ENCODE assay signal across 18 cellular contexts in genomic region chr18:55186588-55186987, GRCh38.
DNase-seq lines count a peak whose midpoint lies in the region; ATAC-seq, FAIRE-seq and TF ChIP-seq lines count a peak whose summit lies in the region.
"Had no signal": no experiment of that assay in that cellular context is flagged by ENCODE, and none has a peak within 500 bp of the region (broad histone marks: within the 10 kb centered on the region; RNA-seq: fewer than 3 reads in every experiment).

No MANE protein-coding gene starts in this region.

- no peaks in the 10 kb centered on the region for H3K36me3 Mint-ChIP-seq in activated naive CD8-positive, alpha-beta T cell treated with anti-CD3 and anti-CD28 coated beads, Interleukin-2, amount 50 U/mL, for 24 hours (ENCODE audit: low read depth)
- H3K36me3 Mint-ChIP-seq in activated naive CD8-positive, alpha-beta T cell treated with anti-CD3 and anti-CD28 coated beads for 36 hours = no peaks in the 10 kb centered on the region
- peaks cover 0 to 2% of the 10 kb centered on the region in 2 donors for H3K36me3 Mint-ChIP-seq in stimulated activated naive B cell treated with anti-CD40 and anti-IgM and Interleukin-4, amounts not matched to agents 10 μg/mL and 1 μg/mL and 100 μg/mL, for 72 hours
- no peaks in the 10 kb centered on the region for H3K36me3 Mint-ChIP-seq in activated CD4-positive, alpha-beta memory T cell treated with anti-CD3 and anti-CD28 coated beads for 36 hours
- H3K36me3 Mint-ChIP-seq in naive thymus-derived CD4-positive, alpha-beta T cell = no peaks in the 10 kb centered on the region
- H3K36me3 Mint-ChIP-seq: CD14-positive monocyte; CD4-positive, alpha-beta memory T cell had no signal

- CTCF ChIA-PET in H1 (lab: Charles Lee; ENCODE audit: partially characterized antibody) = interaction anchor here (0.7 to 1.2 kb wide), 2 partner anchors 9 to 580 kb away, joined by 3 read pairs; no protein-coding TSS in a partner anchor
- CTCF ChIA-PET in activated CD4-positive, alpha-beta memory T cell treated with anti-CD3 and anti-CD28 coated beads for 36 hours (lab: Charles Lee) = no interaction called here
- CTCF ChIA-PET in naive thymus-derived CD4-positive, alpha-beta T cell (lab: Charles Lee) = no interaction called here

- peaks cover 2% of the 10 kb centered on the region for H3K4me1 Mint-ChIP-seq in activated naive CD8-positive, alpha-beta T cell treated with anti-CD3 and anti-CD28 coated beads, Interleukin-2, amount 50 U/mL, for 24 hours
- H3K4me1 Mint-ChIP-seq in activated naive CD8-positive, alpha-beta T cell treated with anti-CD3 and anti-CD28 coated beads for 36 hours = no peaks in the 10 kb centered on the region
- H3K4me1 Mint-ChIP-seq in stimulated activated naive B cell treated with anti-CD40 and anti-IgM and Interleukin-4, amounts not matched to agents 10 μg/mL and 1 μg/mL and 100 μg/mL, for 72 hours = peaks cover 9 to 19% of the 10 kb centered on the region in 2 donors
- H3K4me1 Mint-ChIP-seq in activated CD4-positive, alpha-beta memory T cell treated with anti-CD3 and anti-CD28 coated beads for 36 hours (ENCODE audit: low read depth) = no peaks in the 10 kb centered on the region
- H3K4me1 Mint-ChIP-seq in naive thymus-derived CD4-positive, alpha-beta T cell = peaks cover 0 to 1% (median 0%) of the 10 kb centered on the region in 7 donors
- H3K4me1 Mint-ChIP-seq: CD14-positive monocyte; CD4-positive, alpha-beta memory T cell had no signal

- no peak for TF ChIP-seq POLR2A in H1 (IDR thresholded peaks at IDR 0.05; ENCODE audit: control extremely low read depth in 1 of 2, low read depth in 2 of 2, low read length in 2 of 2)

- H3K9me3 ChIP-seq in H1 (ENCODE audit: insufficient read depth in 2 of 2, low read depth in 1 of 2, low read length in 1 of 2) (no peaks in the 10 kb centered on the region), trophoblast cell (ENCODE audit: insufficient read depth, low read depth, low read length) (no peaks in the 10 kb centered on the region)
- no peaks in the 10 kb centered on the region for H3K9me3 ChIP-seq in naive thymus-derived CD4-positive, alpha-beta T cell (ENCODE audit: control insufficient read depth in 2 of 3, low read length in 3 of 3)

- H2BK120ac ChIP-seq in H1 (replicated peaks; ENCODE audit: low read depth, low read length) (no peak overlapping the region), trophoblast cell (ENCODE audit: insufficient read depth, low read length, poor library complexity) (peak overlapping the region; percentile 55)

- H3K4ac ChIP-seq in H1 (replicated peaks; ENCODE audit: insufficient read length, low read depth, low read length) = no peak overlapping the region
- no peak overlapping the region for H3K4ac ChIP-seq in trophoblast cell (ENCODE audit: low read depth, low read length)

- H4K5ac ChIP-seq in H1 (ENCODE audit: insufficient read length, low read depth, low read length) = no peak overlapping the region

- no peak overlapping the region for H3K4me3 ChIP-seq in H1 (ENCODE audit: extremely low read depth in 1 of 4, insufficient read depth in 2 of 4, low read depth in 3 of 4, low read length in 4 of 4)
- H3K4me3 ChIP-seq in trophoblast cell (ENCODE audit: low read depth, low read length) = no peak overlapping the region
- no peak overlapping the region for H3K4me3 ChIP-seq in naive thymus-derived CD4-positive, alpha-beta T cell (ENCODE audit: low read length)
- H3K4me3 ChIP-seq: BLaER1 had no signal

- no peak overlapping the region for H4K91ac ChIP-seq in H1 (replicated peaks; ENCODE audit: insufficient read length, low read length)
- H4K91ac ChIP-seq in trophoblast cell (ENCODE audit: low read depth, low read length) = peak overlapping the region; percentile 60

- no peak overlapping the region for H4K12ac ChIP-seq in trophoblast cell (ENCODE audit: low read depth, low read length)

- no peaks in the 10 kb centered on the region for H3K79me2 ChIP-seq in H1 (ENCODE audit: control insufficient read depth in 1 of 2, insufficient read depth in 2 of 2, low read length in 2 of 2)
- no peaks in the 10 kb centered on the region for H3K79me2 ChIP-seq in trophoblast cell (ENCODE audit: control insufficient read depth, insufficient read depth, low read length, poor library complexity)

- H3K9ac ChIP-seq in H1 (replicated peaks in 1 of 4; ENCODE audit: extremely low read depth in 1 of 4, low read depth in 3 of 4, low read length in 3 of 4) (no peak overlapping the region), trophoblast cell (ENCODE audit: low read length) (no peak overlapping the region)
- H3K9ac ChIP-seq: BLaER1 had no signal

- intact Hi-C loops in activated CD4-positive, alpha-beta memory T cell treated with anti-CD3 and anti-CD28 coated beads for 36 hours (cut with micrococcal nuclease) = no loop called here
- intact Hi-C loops in naive thymus-derived CD4-positive, alpha-beta T cell (cut with micrococcal nuclease) = no loop called here

- no peak overlapping the region for H3K56ac ChIP-seq in H1 (replicated peaks; ENCODE audit: insufficient read length, low read depth, low read length)

- peaks cover 4% of the 10 kb centered on the region for H3K9me3 Mint-ChIP-seq in activated naive CD8-positive, alpha-beta T cell treated with anti-CD3 and anti-CD28 coated beads, Interleukin-2, amount 50 U/mL, for 24 hours
- H3K9me3 Mint-ChIP-seq in activated naive CD8-positive, alpha-beta T cell treated with anti-CD3 and anti-CD28 coated beads for 36 hours = no peaks in the 10 kb centered on the region
- peaks cover 0 to 1% of the 10 kb centered on the region in 2 donors for H3K9me3 Mint-ChIP-seq in stimulated activated naive B cell treated with anti-CD40 and anti-IgM and Interleukin-4, amounts not matched to agents 10 μg/mL and 1 μg/mL and 100 μg/mL, for 72 hours
- H3K9me3 Mint-ChIP-seq in activated CD4-positive, alpha-beta memory T cell treated with anti-CD3 and anti-CD28 coated beads for 36 hours = no peaks in the 10 kb centered on the region
- peaks cover 0 to 10% (median 0%) of the 10 kb centered on the region in 11 donors for H3K9me3 Mint-ChIP-seq in naive thymus-derived CD4-positive, alpha-beta T cell
- H3K9me3 Mint-ChIP-seq: H9 had no signal

- no peak overlapping the region for H2BK20ac ChIP-seq in H1 (ENCODE audit: low read length)

- no peaks in the 10 kb centered on the region for H3K36me3 ChIP-seq in H1 (ENCODE audit: control insufficient read depth in 2 of 4, insufficient read depth in 4 of 4, low read length in 3 of 4)
- H3K36me3 ChIP-seq in trophoblast cell (ENCODE audit: control insufficient read depth in 1 of 2, insufficient read depth in 2 of 2, low read length in 2 of 2) = no peaks in the 10 kb centered on the region
- no peaks in the 10 kb centered on the region for H3K36me3 ChIP-seq in naive thymus-derived CD4-positive, alpha-beta T cell (ENCODE audit: control insufficient read depth in 2 of 3, insufficient read depth in 3 of 3, low read length in 3 of 3)
- H3K36me3 ChIP-seq: BLaER1 had no signal

- no peak for FAIRE-seq in H1 (lab: Jason Lieb, UNC)
- FAIRE-seq: HepG2 had no signal

- H3K27ac ChIP-seq in H1 (ENCODE audit: low read depth, low read length) = no peak overlapping the region
- H3K27ac ChIP-seq in trophoblast cell (ENCODE audit: low read depth, low read length) = no peak overlapping the region
- no peak overlapping the region for H3K27ac ChIP-seq in naive thymus-derived CD4-positive, alpha-beta T cell (ENCODE audit: low read depth, low read length)
- H3K27ac ChIP-seq: BLaER1 had no signal

- 0 out of 2 replicates have a peak overlapping the region, but pooled peaks have one; percentile 20 for H2AFZ ChIP-seq in H1 (ENCODE audit: low read length)
- H2AFZ ChIP-seq in trophoblast cell (ENCODE audit: insufficient read depth, low read length, poor library complexity) = no peak overlapping the region

- no peak for TF ChIP-seq RAD21 in H1 (IDR thresholded peaks at IDR 0.05 in 1 of 2, conservative IDR thresholded peaks at IDR 0.05 in 1 of 2; ENCODE audit: low read depth in 2 of 2, low read length in 2 of 2)

- H3K27me3 ChIP-seq in H1 (replicated peaks in 1 of 4; ENCODE audit: control insufficient read depth in 3 of 4, extremely low read depth in 1 of 4, insufficient read depth in 3 of 4, low read length in 3 of 4) = no peaks in the 10 kb centered on the region
- no peaks in the 10 kb centered on the region for H3K27me3 ChIP-seq in trophoblast cell (ENCODE audit: insufficient read depth, low read length)
- no peaks in the 10 kb centered on the region for H3K27me3 ChIP-seq in naive thymus-derived CD4-positive, alpha-beta T cell (ENCODE audit: control insufficient read depth in 2 of 2, insufficient read depth in 2 of 2, low read length in 2 of 2)
- H3K27me3 ChIP-seq: BLaER1 had no signal

- POLR2A ChIA-PET in H1 (lab: Charles Lee; ENCODE audit: partially characterized antibody) = no interaction called here
- POLR2A ChIA-PET in activated CD4-positive, alpha-beta memory T cell treated with anti-CD3 and anti-CD28 coated beads for 36 hours (lab: Charles Lee) = no interaction called here
- POLR2A ChIA-PET in naive thymus-derived CD4-positive, alpha-beta T cell (lab: Charles Lee) = interaction anchor here (0.6 kb wide), 1 partner anchor 13 kb away, joined by 3 read pairs; no protein-coding TSS in a partner anchor

- H2BK5ac ChIP-seq in H1 (ENCODE audit: low read depth, low read length) (no peak overlapping the region), trophoblast cell (ENCODE audit: low read depth, low read length, poor library complexity) (no peak overlapping the region)

- H3K79me1 ChIP-seq in H1 (ENCODE audit: low read depth, low read length) (no peaks in the 10 kb centered on the region), trophoblast cell (ENCODE audit: low read length) (peaks cover 9% of the 10 kb centered on the region)

- H3K23ac ChIP-seq in H1 (ENCODE audit: insufficient read length) (no peak overlapping the region), trophoblast cell (ENCODE audit: low read length) (no peak overlapping the region)

- H3K14ac ChIP-seq in H1 (ENCODE audit: insufficient read length) (no peak overlapping the region), trophoblast cell (ENCODE audit: low read length) (no peak overlapping the region)

- H4K8ac ChIP-seq in H1 (ENCODE audit: extremely low read depth, insufficient read depth, low read length) = no peak overlapping the region
- H4K8ac ChIP-seq in trophoblast cell (ENCODE audit: low read depth, low read length) = no peak overlapping the region

- no peak overlapping the region for H3K18ac ChIP-seq in H1 (ENCODE audit: extremely low read depth, low read length)
- no peak overlapping the region for H3K18ac ChIP-seq in trophoblast cell (ENCODE audit: low read length)

- H3K27me3 Mint-ChIP-seq in activated naive CD8-positive, alpha-beta T cell treated with anti-CD3 and anti-CD28 coated beads, Interleukin-2, amount 50 U/mL, for 24 hours = peaks cover 8% of the 10 kb centered on the region
- H3K27me3 Mint-ChIP-seq in activated naive CD8-positive, alpha-beta T cell treated with anti-CD3 and anti-CD28 coated beads for 36 hours = peaks cover 16% of the 10 kb centered on the region
- peaks cover 28 to 30% of the 10 kb centered on the region in 2 donors for H3K27me3 Mint-ChIP-seq in stimulated activated naive B cell treated with anti-CD40 and anti-IgM and Interleukin-4, amounts not matched to agents 10 μg/mL and 1 μg/mL and 100 μg/mL, for 72 hours
- no peaks in the 10 kb centered on the region for H3K27me3 Mint-ChIP-seq in activated CD4-positive, alpha-beta memory T cell treated with anti-CD3 and anti-CD28 coated beads for 36 hours
- H3K27me3 Mint-ChIP-seq in naive thymus-derived CD4-positive, alpha-beta T cell = peaks cover 0 to 13% (median 7%) of the 10 kb centered on the region in 5 donors
- H3K27me3 Mint-ChIP-seq: CD4-positive, alpha-beta memory T cell had no signal

- H3K23me2 ChIP-seq in H1 (ENCODE audit: low read depth, low read length) = no peaks in the 10 kb centered on the region; the same call in 1 of the 2 replicates

- no peak for ATAC-seq in activated naive CD8-positive, alpha-beta T cell treated with anti-CD3 and anti-CD28 coated beads, Interleukin-2, amount 50 U/mL, for 24 hours
- ATAC-seq in stimulated activated naive B cell treated with anti-CD40 and anti-IgM and Interleukin-4, amounts not matched to agents 10 μg/mL and 1 μg/mL and 100 μg/mL, for 72 hours (replicated peaks) = peak; percentile 87
- no peak for ATAC-seq in naive thymus-derived CD4-positive, alpha-beta T cell
- ATAC-seq: HepG2 had no signal

- no peak for TF ChIP-seq CTCF in H1 (IDR thresholded peaks at IDR 0.05; ENCODE audit: control extremely low read depth in 1 of 3, insufficient read depth in 1 of 3, low read depth in 1 of 3, low read length in 3 of 3)

- H3K27ac Mint-ChIP-seq in activated naive CD8-positive, alpha-beta T cell treated with anti-CD3 and anti-CD28 coated beads, Interleukin-2, amount 50 U/mL, for 24 hours = peak overlapping the region; percentile 9
- H3K27ac Mint-ChIP-seq in activated naive CD8-positive, alpha-beta T cell treated with anti-CD3 and anti-CD28 coated beads for 36 hours = no peak overlapping the region
- H3K27ac Mint-ChIP-seq in stimulated activated naive B cell treated with anti-CD40 and anti-IgM and Interleukin-4, amounts not matched to agents 10 μg/mL and 1 μg/mL and 100 μg/mL, for 72 hours = peak overlapping the region; percentile 33
- no peak overlapping the region for H3K27ac Mint-ChIP-seq in activated CD4-positive, alpha-beta memory T cell treated with anti-CD3 and anti-CD28 coated beads for 36 hours
- H3K27ac Mint-ChIP-seq in naive thymus-derived CD4-positive, alpha-beta T cell = no peak overlapping the region
- H3K27ac Mint-ChIP-seq: CD14-positive monocyte; CD4-positive, alpha-beta memory T cell; H9 had no signal

- no peak overlapping the region for H2BK15ac ChIP-seq in H1 (ENCODE audit: low read length)

- no peaks in the 10 kb centered on the region for H4K20me1 ChIP-seq in H1 (replicated peaks in 1 of 2; ENCODE audit: control insufficient read depth in 1 of 2, insufficient read depth in 2 of 2, low read length in 2 of 2)
- H4K20me1 ChIP-seq: BLaER1 had no signal

- H3K4me3 Mint-ChIP-seq in activated naive CD8-positive, alpha-beta T cell treated with anti-CD3 and anti-CD28 coated beads, Interleukin-2, amount 50 U/mL, for 24 hours = no peak overlapping the region
- no peak overlapping the region for H3K4me3 Mint-ChIP-seq in activated naive CD8-positive, alpha-beta T cell treated with anti-CD3 and anti-CD28 coated beads for 36 hours
- no peak overlapping the region for H3K4me3 Mint-ChIP-seq in stimulated activated naive B cell treated with anti-CD40 and anti-IgM and Interleukin-4, amounts not matched to agents 10 μg/mL and 1 μg/mL and 100 μg/mL, for 72 hours
- no peak overlapping the region for H3K4me3 Mint-ChIP-seq in activated CD4-positive, alpha-beta memory T cell treated with anti-CD3 and anti-CD28 coated beads for 36 hours
- no peak overlapping the region for H3K4me3 Mint-ChIP-seq in naive thymus-derived CD4-positive, alpha-beta T cell
- H3K4me3 Mint-ChIP-seq: CD14-positive monocyte; CD4-positive, alpha-beta memory T cell; H9 had no signal

- H3K4me2 ChIP-seq in H1 (ENCODE audit: insufficient read depth in 1 of 2, low read depth in 2 of 2, low read length in 2 of 2) (no peak overlapping the region), trophoblast cell (ENCODE audit: low read length) (no peak overlapping the region)
- H3K4me2 ChIP-seq: BLaER1 had no signal

- H3K4me1 ChIP-seq in H1 (replicated peaks in 1 of 4; ENCODE audit: control insufficient read depth in 3 of 4, insufficient read depth in 4 of 4, low read length in 3 of 4) = peaks cover 0 to 2% (median 0%) of the 10 kb centered on the region in 4 experiments; a peak in 1 of 7 replicates
- H3K4me1 ChIP-seq in trophoblast cell (ENCODE audit: control insufficient read depth in 1 of 2, insufficient read depth in 2 of 2, low read length in 2 of 2) = peaks cover 12 to 14% of the 10 kb centered on the region in 2 experiments
- no peaks in the 10 kb centered on the region for H3K4me1 ChIP-seq in naive thymus-derived CD4-positive, alpha-beta T cell (ENCODE audit: control insufficient read depth in 2 of 2, insufficient read depth in 2 of 2, low read length in 2 of 2)
- H3K4me1 ChIP-seq: BLaER1 had no signal

- no peak for DNase-seq in activated naive CD8-positive, alpha-beta T cell treated with anti-CD3 and anti-CD28 coated beads, Interleukin-2, amount 50 U/mL, for 24 hours
- DNase-seq in activated naive CD8-positive, alpha-beta T cell treated with anti-CD3 and anti-CD28 coated beads for 36 hours = no peak
- DNase-seq in H1 (ENCODE audit: low read depth in 1 of 2, low spot score in 2 of 2) = no peak
- DNase-seq in trophoblast cell = no peak
- DNase-seq in stimulated activated naive B cell treated with anti-CD40 and anti-IgM and Interleukin-4, amounts not matched to agents 10 μg/mL and 1 μg/mL and 100 μg/mL, for 72 hours = peak; percentile 11
- DNase-seq in activated CD4-positive, alpha-beta memory T cell treated with anti-CD3 and anti-CD28 coated beads for 36 hours = no peak
- DNase-seq in naive thymus-derived CD4-positive, alpha-beta T cell = no peak
- DNase-seq in MV-4-11 (lab: John Stamatoyannopoulos, UW) = no peak
- DNase-seq: 8988T; CD4-positive, alpha-beta memory T cell; DMS153; DMS79; GF-D8; GOT3; H9 had no signal

- no peak for TF ChIP-seq EP300 in H1 (IDR thresholded peaks at IDR 0.05; ENCODE audit: borderline replicate concordance in 1 of 2, low read depth in 2 of 2, low read length in 2 of 2)

- H2AK5ac ChIP-seq in H1 (ENCODE audit: low read depth, low read length) = no peak overlapping the region
- no peak overlapping the region for H2AK5ac ChIP-seq in trophoblast cell (ENCODE audit: low read length)

- no peak overlapping the region for H2BK12ac ChIP-seq in H1 (ENCODE audit: low read depth, low read length)
- peak overlapping the region; percentile 12 for H2BK12ac ChIP-seq in trophoblast cell (ENCODE audit: low read length)

Comparison
In these comparisons a context has a peak if more than half of its experiments do, and no peak if none do; other contexts are left out.
1. H3K27ac Mint-ChIP-seq: peak in activated naive CD8-positive, alpha-beta T cell treated with anti-CD3 and anti-CD28 coated beads, Interleukin-2, amount 50 U/mL, for 24 hours (single experiment) and stimulated activated naive B cell treated with anti-CD40 and anti-IgM and Interleukin-4, amounts not matched to agents 10 μg/mL and 1 μg/mL and 100 μg/mL, for 72 hours (single experiment); none in activated naive CD8-positive, alpha-beta T cell treated with anti-CD3 and anti-CD28 coated beads for 36 hours (single experiment), activated CD4-positive, alpha-beta memory T cell treated with anti-CD3 and anti-CD28 coated beads for 36 hours (single experiment) and naive thymus-derived CD4-positive, alpha-beta T cell (0 of 9).
2. ATAC-seq: peak in stimulated activated naive B cell treated with anti-CD40 and anti-IgM and Interleukin-4, amounts not matched to agents 10 μg/mL and 1 μg/mL and 100 μg/mL, for 72 hours (2 of 2); none in activated naive CD8-positive, alpha-beta T cell treated with anti-CD3 and anti-CD28 coated beads, Interleukin-2, amount 50 U/mL, for 24 hours (single experiment) and naive thymus-derived CD4-positive, alpha-beta T cell (single experiment).